9 cellular contexts compared by ENCODE assay signal in genomic region chr7:151168022-151168786, GRCh38. TPM values are rescaled to one million over a fixed set of nuclear protein-coding genes. Genes with fewer than 3 reads are reported as not detected.
DNase-seq lines count a peak whose midpoint lies in the region; ATAC-seq and TF ChIP-seq lines count a peak whose summit lies in the region.
"Had no signal": no experiment of that assay in that cellular context is flagged by ENCODE, and none has a peak within 500 bp of the region (broad histone marks: within the 10 kb centered on the region; RNA-seq: fewer than 3 reads in every experiment).

No MANE protein-coding gene starts in this region.

- no peaks in the 10 kb centered on the region for H3K9me3 Mint-ChIP-seq in activated T-cell treated with anti-CD3 and anti-CD28 coated beads, Interleukin-2, amount 50 U/mL, for 24 hours
- H3K9me3 Mint-ChIP-seq in progenitor cell of endocrine pancreas (ENCODE audit: low read depth), result peaks cover 2% of the 10 kb centered on the region

- no peaks in the 10 kb centered on the region for H3K9me3 ChIP-seq in A673 (ENCODE audit: low read depth, low read length, poor library complexity, severe bottlenecking)

- intact Hi-C loops in A673 (cut with micrococcal nuclease; ENCODE audit: unreplicated experiment), result no loop called here

- peaks cover 7% of the 10 kb centered on the region for H3K4me1 Mint-ChIP-seq in activated T-cell treated with anti-CD3 and anti-CD28 coated beads, Interleukin-2, amount 50 U/mL, for 24 hours (ENCODE audit: low read depth)
- peaks cover 10% of the 10 kb centered on the region for H3K4me1 Mint-ChIP-seq in progenitor cell of endocrine pancreas (ENCODE audit: low read depth)

- DNase-seq in A673 (ENCODE audit: low spot score) (peak; percentile 56), NCI-H2227 (lab: John Stamatoyannopoulos, UW; ENCODE audit: unreplicated experiment) (peak; percentile 70), fibroblast of villous mesenchyme (ENCODE audit: low read depth) (peak; percentile 11), progenitor cell of endocrine pancreas (ENCODE audit: low spot score, unreplicated experiment) (peak; percentile 54), amniotic stem cell (lab: John Stamatoyannopoulos, UW) (no peak)
- peak; percentile 81 for DNase-seq in activated T-cell treated with anti-CD3 and anti-CD28 coated beads, Interleukin-2, amount 50 U/mL, for 24 hours

- H3K27me3 ChIP-seq in A673 (replicated peaks; ENCODE audit: insufficient read depth, low read depth, low read length, poor library complexity), result peaks cover 68% of the 10 kb centered on the region

- POLR2A ChIA-PET in A673 (lab: Charles Lee; ENCODE audit: low non-redundant PET), result no interaction called here

- CTCF ChIA-PET in A673 (lab: Charles Lee), result interaction anchor here (0.6 to 1.4 kb wide), 3 partner anchors 21 to 231 kb away, joined by 3 to 9 read pairs (median 4); no protein-coding TSS in a partner anchor

- BruUV-seq in A673 (replicated peaks; lab: Mats Ljungman, UMichigan), result no TSS peak

- peaks cover 8% of the 10 kb centered on the region for H3K4me1 ChIP-seq in A673 (ENCODE audit: insufficient read depth, low read length, poor library complexity, severe bottlenecking)

- no peaks in the 10 kb centered on the region for H3K36me3 ChIP-seq in A673 (ENCODE audit: insufficient read depth, low read length, poor library complexity, severe bottlenecking)

- ATAC-seq in GM19351 (IDR thresholded peaks at IDR 0.05; ENCODE audit: unreplicated experiment), result peak; percentile 66
- no peak for ATAC-seq in HG02852 (IDR thresholded peaks at IDR 0.05; ENCODE audit: unreplicated experiment)

- TF ChIP-seq CTCF in A673 (conservative IDR thresholded peaks at IDR 0.05; ENCODE audit: low read depth, low read length), result peak; percentile 68
- peak; percentile 61 for TF ChIP-seq CTCF in fibroblast of villous mesenchyme (IDR thresholded peaks at IDR 0.05; ENCODE audit: insufficient read depth, low read depth, low read length)
- TF ChIP-seq CTCF in progenitor cell of endocrine pancreas (IDR thresholded peaks at IDR 0.05; ENCODE audit: unreplicated experiment), result peak; percentile 90

- no peak overlapping the region for H3K27ac Mint-ChIP-seq in activated T-cell treated with anti-CD3 and anti-CD28 coated beads, Interleukin-2, amount 50 U/mL, for 24 hours
- peak overlapping the region; percentile 22 for H3K27ac Mint-ChIP-seq in progenitor cell of endocrine pancreas

- no peak overlapping the region for H3K27ac ChIP-seq in A673 (ENCODE audit: low read depth, low read length, poor library complexity, severe bottlenecking)

- peaks cover 46% of the 10 kb centered on the region for H3K27me3 Mint-ChIP-seq in activated T-cell treated with anti-CD3 and anti-CD28 coated beads, Interleukin-2, amount 50 U/mL, for 24 hours
- peaks cover 40% of the 10 kb centered on the region for H3K27me3 Mint-ChIP-seq in progenitor cell of endocrine pancreas

- peak overlapping the region; percentile 46 for H3K4me3 ChIP-seq in A673 (ENCODE audit: low read depth, low read length, poor library complexity, severe bottlenecking)
- H3K4me3 ChIP-seq in fibroblast of villous mesenchyme (ENCODE audit: low read depth, low read length), result peak overlapping the region; percentile 33

- no peaks in the 10 kb centered on the region for H3K36me3 Mint-ChIP-seq in activated T-cell treated with anti-CD3 and anti-CD28 coated beads, Interleukin-2, amount 50 U/mL, for 24 hours (ENCODE audit: low read depth)
- no peaks in the 10 kb centered on the region for H3K36me3 Mint-ChIP-seq in progenitor cell of endocrine pancreas (ENCODE audit: insufficient read depth)

- peak overlapping the region; percentile 57 for H3K4me3 Mint-ChIP-seq in activated T-cell treated with anti-CD3 and anti-CD28 coated beads, Interleukin-2, amount 50 U/mL, for 24 hours
- H3K4me3 Mint-ChIP-seq in progenitor cell of endocrine pancreas (ENCODE audit: low read depth), result peak overlapping the region; percentile 65

RNA-seq across cellular contexts. Expression of gene GBX1, which starts 0.7 kb away (rescaled TPM):
- not detected in 2 replicates for total RNA-seq in A673 (2021)
- not detected in 2 replicates for total RNA-seq in fibroblast of villous mesenchyme
- total RNA-seq in progenitor cell of endocrine pancreas, result 2.0 and 2.1 TPM in 2 replicates
- total RNA-seq: renal cortical epithelial cell had no signal

RNA-seq across cellular contexts. Expression of gene ASB10, which starts 18.8 kb away (rescaled TPM):
- not detected in 2 replicates for total RNA-seq in A673 (2021)
- not detected in 2 replicates for total RNA-seq in fibroblast of villous mesenchyme
- not detected in 2 replicates for total RNA-seq in progenitor cell of endocrine pancreas
- total RNA-seq: renal cortical epithelial cell had no signal

RNA-seq across cellular contexts. Expression of gene H2BK1, which starts 42.1 kb away (rescaled TPM):
- total RNA-seq in A673 (2021), result not detected in 2 replicates
- total RNA-seq in fibroblast of villous mesenchyme, result not detected in 2 replicates
- not detected in 2 replicates for total RNA-seq in progenitor cell of endocrine pancreas
- total RNA-seq: renal cortical epithelial cell had no signal

RNA-seq across cellular contexts. Expression of gene ABCF2, which starts 58.8 kb away (rescaled TPM):
- 65.5 and 69.0 TPM in 2 replicates for total RNA-seq in A673 (2021)
- total RNA-seq in fibroblast of villous mesenchyme, result 47.7 and 70.0 TPM in 2 replicates
- 48.7 and 55.1 TPM in 2 replicates for total RNA-seq in progenitor cell of endocrine pancreas
